10 cellular contexts compared by ENCODE assay signal in the genomic region with DNA sequence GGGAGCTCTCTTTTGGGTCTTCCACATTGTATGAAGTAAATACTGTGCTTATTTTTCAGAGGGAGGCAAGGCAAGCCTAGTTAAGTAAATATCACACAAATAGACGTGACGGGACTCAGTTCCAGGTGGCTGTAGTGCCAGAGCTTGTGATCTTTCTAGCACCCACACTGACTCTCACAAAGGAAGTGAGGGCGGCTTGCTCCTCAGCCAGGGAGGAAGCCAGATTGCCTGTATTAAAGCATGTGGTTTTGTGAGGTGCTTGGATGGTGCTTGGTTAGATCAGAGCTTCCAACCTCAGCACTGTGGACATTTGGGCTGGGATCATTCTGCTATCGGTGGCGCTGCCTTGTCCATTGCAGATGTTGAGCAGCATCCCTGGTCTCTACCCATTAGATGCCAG.
A peak's percentile ranks its signal among the peaks of the same experiment; 100 is the strongest.
DNase-seq lines count a peak whose midpoint lies in the region; ATAC-seq and TF ChIP-seq lines count a peak whose summit lies in the region.
"Had no signal": no experiment of that assay in that cellular context is flagged by ENCODE, and none has a peak within 500 bp of the region (broad histone marks: within the 10 kb centered on the region; RNA-seq: fewer than 3 reads in every experiment).

No MANE protein-coding gene starts in this region.

- TF ChIP-seq POLR2A in body of pancreas (IDR thresholded peaks at IDR 0.05) = no peak

- no peaks in the 10 kb centered on the region for H3K9me3 ChIP-seq in body of pancreas

- peak; percentile 10 for DNase-seq in stimulated activated CD4-positive, alpha-beta T cell treated with anti-CD3 and anti-CD28 coated beads, Interleukin-1b, Interleukin-23, amount 100 ng/mL, for 48 hours
- DNase-seq in stimulated activated CD4-positive, alpha-beta T cell treated with anti-CD3 and anti-CD28 coated beads, Interleukin-4, amount 100 ng/mL, for 4 hours = no peak
- DNase-seq in body of pancreas (no peak), NCI-H146 (lab: John Stamatoyannopoulos, UW) (no peak), AML-193 (lab: John Stamatoyannopoulos, UW) (no peak)
- DNase-seq: foreskin melanocyte had no signal

- no peak for TF ChIP-seq CTCF in body of pancreas (IDR thresholded peaks at IDR 0.05)

- WGBS in body of pancreas, 2 donors = 67 to 86% methylated on average over 5 of the region's 5 CpGs

- H3K27me3 ChIP-seq in body of pancreas = no peaks in the 10 kb centered on the region

- intact Hi-C loops in body of pancreas (cut with DNase I) = no loop called here

- H3K4me1 ChIP-seq in body of pancreas = peaks cover 20% of the 10 kb centered on the region

- peak; percentile 76 for ATAC-seq in GM21825 (IDR thresholded peaks at IDR 0.05; ENCODE audit: unreplicated experiment)
- peak; percentile 95 for ATAC-seq in HG03457 (IDR thresholded peaks at IDR 0.05; ENCODE audit: unreplicated experiment)
- no peak for ATAC-seq in body of pancreas
- ATAC-seq in GM18861 (IDR thresholded peaks at IDR 0.05; ENCODE audit: unreplicated experiment) = no peak

- H3K27ac ChIP-seq in body of pancreas = no peak overlapping the region
- H3K27ac ChIP-seq: C4-2B had no signal

- no peaks in the 10 kb centered on the region for H3K36me3 ChIP-seq in body of pancreas (replicated peaks in 1 of 2; ENCODE audit: insufficient read depth in 1 of 2, low read depth in 2 of 2)

- no peak overlapping the region for H3K4me3 ChIP-seq in body of pancreas

Comparison
In these comparisons a context has a peak if more than half of its experiments do, and no peak if none do; other contexts are left out.
1. ATAC-seq: peak in GM21825 (single experiment) and HG03457 (single experiment); none in body of pancreas (single experiment) and GM18861 (single experiment).